In genomic region chr6:118725944-118726343, GRCh38 we compare ENCODE assay signal across 10 cellular contexts.
DNase-seq lines count a peak whose midpoint lies in the region; ATAC-seq lines count a peak whose summit lies in the region.
"Had no signal": no experiment of that assay in that cellular context is flagged by ENCODE, and none has a peak within 500 bp of the region (broad histone marks: within the 10 kb centered on the region; RNA-seq: fewer than 3 reads in every experiment).

No MANE protein-coding gene starts in this region.

- H3K9me3 Mint-ChIP-seq in activated T-helper 1 cell treated with anti-CD3 and anti-CD28 coated beads, Interleukin-12 subunit alpha, Interleukin-12 subunit beta, Interleukin-2, Interleukin-4 antibody, amounts not matched to agents 30 ng/mL and 10 ng/mL and 1 ng/mL, durations not matched to agents 14 hours and 24 hours and 36 hours, result no peaks in the 10 kb centered on the region
- H3K9me3 Mint-ChIP-seq: IgD-negative memory B cell had no signal

- peaks cover 40% of the 10 kb centered on the region for H3K4me1 Mint-ChIP-seq in activated T-helper 1 cell treated with anti-CD3 and anti-CD28 coated beads, Interleukin-12 subunit alpha, Interleukin-12 subunit beta, Interleukin-2, Interleukin-4 antibody, amounts not matched to agents 30 ng/mL and 10 ng/mL and 1 ng/mL, durations not matched to agents 14 hours and 24 hours and 36 hours (ENCODE audit: low read depth)

- H3K4me3 Mint-ChIP-seq in activated T-helper 1 cell treated with anti-CD3 and anti-CD28 coated beads, Interleukin-12 subunit alpha, Interleukin-12 subunit beta, Interleukin-2, Interleukin-4 antibody, amounts not matched to agents 30 ng/mL and 10 ng/mL and 1 ng/mL, durations not matched to agents 14 hours and 24 hours and 36 hours, result peak overlapping the region; percentile 50
- H3K4me3 Mint-ChIP-seq: IgD-negative memory B cell had no signal

- no peak for ATAC-seq in HG03457 (IDR thresholded peaks at IDR 0.05; ENCODE audit: unreplicated experiment)

- DNase-seq in AML-193 (lab: John Stamatoyannopoulos, UW), result peak; percentile 65 to 71
- DNase-seq in T-helper 22 cell (ENCODE audit: low read depth), result peak; percentile 32
- peak; percentile 28 for DNase-seq in activated T-helper 1 cell treated with anti-CD3 and anti-CD28 coated beads, Interleukin-12 subunit alpha, Interleukin-12 subunit beta, Interleukin-2, Interleukin-4 antibody, amounts not matched to agents 30 ng/mL and 10 ng/mL and 1 ng/mL, durations not matched to agents 14 hours and 24 hours and 36 hours (ENCODE audit: low spot score)
- peak; percentile 47 to 48 for DNase-seq in stimulated activated CD4-positive, alpha-beta T cell treated with anti-CD3 and anti-CD28 coated beads, Interleukin-15, amount 100 ng/mL, for 1 hour (ENCODE audit: low read depth in 1 of 2, low spot score in 1 of 2)
- no peak for DNase-seq in NK-92 treated with Interleukin-12 subunit alpha and Interleukin-12 subunit beta, amount 100 ng/mL, for 24 hours (lab: John Stamatoyannopoulos, UW)
- no peak for DNase-seq in GOT3 (lab: John Stamatoyannopoulos, UW)
- no peak for DNase-seq in GM19238 (ENCODE audit: insufficient read length, low spot score)
- DNase-seq: glutamatergic neuron had no signal

- H3K27ac Mint-ChIP-seq in activated T-helper 1 cell treated with anti-CD3 and anti-CD28 coated beads, Interleukin-12 subunit alpha, Interleukin-12 subunit beta, Interleukin-2, Interleukin-4 antibody, amounts not matched to agents 30 ng/mL and 10 ng/mL and 1 ng/mL, durations not matched to agents 14 hours and 24 hours and 36 hours, result peak overlapping the region; percentile 86

- no peaks in the 10 kb centered on the region for H3K36me3 Mint-ChIP-seq in activated T-helper 1 cell treated with anti-CD3 and anti-CD28 coated beads, Interleukin-12 subunit alpha, Interleukin-12 subunit beta, Interleukin-2, Interleukin-4 antibody, amounts not matched to agents 30 ng/mL and 10 ng/mL and 1 ng/mL, durations not matched to agents 14 hours and 24 hours and 36 hours (ENCODE audit: low read depth)

- intact Hi-C loops in activated T-helper 1 cell treated with anti-CD3 and anti-CD28 coated beads, Interleukin-12 subunit alpha, Interleukin-12 subunit beta, Interleukin-2, Interleukin-4 antibody, amounts not matched to agents 30 ng/mL and 10 ng/mL and 1 ng/mL, durations not matched to agents 14 hours and 24 hours and 36 hours (cut with micrococcal nuclease), result loop anchor here (1.0 to 2.0 kb wide), 8 partner anchors 10 to 117 kb away; no protein-coding TSS in a partner anchor

- peaks cover 2% of the 10 kb centered on the region for H3K27me3 Mint-ChIP-seq in activated T-helper 1 cell treated with anti-CD3 and anti-CD28 coated beads, Interleukin-12 subunit alpha, Interleukin-12 subunit beta, Interleukin-2, Interleukin-4 antibody, amounts not matched to agents 30 ng/mL and 10 ng/mL and 1 ng/mL, durations not matched to agents 14 hours and 24 hours and 36 hours (ENCODE audit: insufficient read depth)
- H3K27me3 Mint-ChIP-seq: IgD-negative memory B cell had no signal

Comparison
In these comparisons a context has a peak if more than half of its experiments do, and no peak if none do; other contexts are left out.
1. DNase-seq: peak in AML-193 (2 of 2), T-helper 22 cell (single experiment), activated T-helper 1 cell treated with anti-CD3 and anti-CD28 coated beads, Interleukin-12 subunit alpha, Interleukin-12 subunit beta, Interleukin-2, Interleukin-4 antibody, amounts not matched to agents 30 ng/mL and 10 ng/mL and 1 ng/mL, durations not matched to agents 14 hours and 24 hours and 36 hours (single experiment) and stimulated activated CD4-positive, alpha-beta T cell treated with anti-CD3 and anti-CD28 coated beads, Interleukin-15, amount 100 ng/mL, for 1 hour (2 of 2); none in NK-92 treated with Interleukin-12 subunit alpha and Interleukin-12 subunit beta, amount 100 ng/mL, for 24 hours (single experiment), GOT3 (single experiment) and GM19238 (single experiment).